Comparison of ENCODE assay signal across 13 cellular contexts in genomic region chr5:133316346-133317343, GRCh38.
A peak's percentile ranks its signal among the peaks of the same experiment; 100 is the strongest.
DNase-seq lines count a peak whose midpoint lies in the region; ATAC-seq, FAIRE-seq and TF ChIP-seq lines count a peak whose summit lies in the region.
"Had no signal": no experiment of that assay in that cellular context is flagged by ENCODE, and none has a peak within 500 bp of the region (broad histone marks: within the 10 kb centered on the region; RNA-seq: fewer than 3 reads in every experiment).

No MANE protein-coding gene starts in this region.

- H3K79me2 ChIP-seq in GM12878 (ENCODE audit: control insufficient read depth, insufficient read depth, low read length) (no peaks in the 10 kb centered on the region), GM23248 (ENCODE audit: insufficient read depth) (no peaks in the 10 kb centered on the region)

- H4K20me1 ChIP-seq in GM12878 (ENCODE audit: control insufficient read depth, insufficient read depth) (no peaks in the 10 kb centered on the region), GM23248 (ENCODE audit: insufficient read depth) (no peaks in the 10 kb centered on the region)

- H3K36me3 ChIP-seq in GM12878 (ENCODE audit: control insufficient read depth in 2 of 2, insufficient read depth in 2 of 2, low read length in 1 of 2) (no peaks in the 10 kb centered on the region), mucosa of stomach (ENCODE audit: control insufficient read depth, insufficient read depth, low read length) (no peaks in the 10 kb centered on the region), GM23248 (ENCODE audit: low read depth) (no peaks in the 10 kb centered on the region)

- peak; percentile 8 for DNase-seq in EH (ENCODE audit: low read depth)
- DNase-seq in HuH-7 (ENCODE audit: low spot score): peak; percentile 43
- no peak for DNase-seq in GM12878 (ENCODE audit: low read depth, low spot score)
- no peak for DNase-seq in GM23248
- DNase-seq in activated naive CD4-positive, alpha-beta T cell treated with anti-CD3 and anti-CD28 coated beads, Interleukin-2, amount 50 U/mL, for 16 hours: no peak
- no peak for DNase-seq in NCI-H1417 (lab: John Stamatoyannopoulos, UW)
- DNase-seq: activated CD4-positive, alpha-beta T cell treated with anti-CD3 and anti-CD28 coated beads for 48 hours; amniotic stem cell; mammary epithelial cell; NCI-H1092 treated with DMSO at 0.1 percent for 48 hours; retina had no signal

- no peak for FAIRE-seq in GM12878 (lab: Jason Lieb, UNC)

- peak; percentile 21; the same call in 1 of the 2 replicates for TF ChIP-seq RAD21 in GM12878 (IDR thresholded peaks at IDR 0.05; ENCODE audit: insufficient read depth, low read depth, low read length)

- H3K27me3 ChIP-seq in GM12878 (replicated peaks in 1 of 2; ENCODE audit: control insufficient read depth in 2 of 2, insufficient read depth in 2 of 2, low read length in 1 of 2): no peaks in the 10 kb centered on the region
- no peaks in the 10 kb centered on the region for H3K27me3 ChIP-seq in mucosa of stomach (ENCODE audit: control insufficient read depth, insufficient read depth, low read length)
- H3K27me3 ChIP-seq in GM23248 (replicated peaks; ENCODE audit: insufficient read depth): 0 out of 2 replicates have a peak, but pooled peaks cover 6% of the 10 kb centered on the region

- RAD21 ChIA-PET in GM12878 (lab: Charles Lee; ENCODE audit: unreplicated experiment): interaction anchor here (1.5 to 1.6 kb wide), 2 partner anchors 19 to 202 kb away, joined by 4 to 6 read pairs; no protein-coding TSS in a partner anchor

- in situ Hi-C loops in GM12878 (cut with MboI): no loop called here
- in situ Hi-C loops in GM23248 (cut with MboI): no loop called here

- H3K9me2 ChIP-seq in GM23248 (ENCODE audit: insufficient read depth): no peaks in the 10 kb centered on the region

- no peak for TF ChIP-seq EP300 in GM12878 (IDR thresholded peaks at IDR 0.05; ENCODE audit: borderline replicate concordance in 1 of 2, control insufficient read depth in 1 of 2, low read depth in 2 of 2, low read length in 2 of 2)

- ATAC-seq in GM12878 (no peak), HG03460 (IDR thresholded peaks at IDR 0.05; ENCODE audit: unreplicated experiment) (no peak)

- H3K4me3 ChIP-seq in GM12878 (no peak overlapping the region), mucosa of stomach (ENCODE audit: low read length) (no peak overlapping the region), GM23248 (no peak overlapping the region)

- POLR2A ChIA-PET in GM12878 (lab: Charles Lee): no interaction called here

- H3K27ac ChIP-seq in GM12878 (ENCODE audit: control insufficient read depth, insufficient read depth) (no peak overlapping the region), GM23248 (no peak overlapping the region)

- WGBS in GM12878 (ENCODE audit: insufficient coverage, insufficient replicate concordance, low lambda C conversion rate, missing lambda C conversion rate): 67% methylated on average over 22 of the region's 22 CpGs
- WGBS in GM23248 (ENCODE audit: low coverage in 1 of 2, low lambda C conversion rate in 2 of 2, missing lambda C conversion rate in 2 of 2), 2 experiments: 70 to 73% methylated on average over 22 of the region's 22 CpGs

- H3K4me1 ChIP-seq in GM12878 (ENCODE audit: control insufficient read depth, insufficient read depth, low read length) (peaks cover 8% of the 10 kb centered on the region), mucosa of stomach (ENCODE audit: control insufficient read depth, insufficient read depth, low read length) (peaks cover 19% of the 10 kb centered on the region), GM23248 (ENCODE audit: insufficient read depth) (no peaks in the 10 kb centered on the region)

- H3K9me3 ChIP-seq in GM12878 (replicated peaks; ENCODE audit: control insufficient read depth, insufficient read depth, low read length) (no peaks in the 10 kb centered on the region), mucosa of stomach (ENCODE audit: control insufficient read depth, low read length) (no peaks in the 10 kb centered on the region), GM23248 (ENCODE audit: low read depth) (no peaks in the 10 kb centered on the region)

- no peak for TF ChIP-seq POLR2A in GM12878 (IDR thresholded peaks at IDR 0.05; ENCODE audit: low read depth, low read length)

- no TSS peak for BruUV-seq in GM12878 (replicated peaks; lab: Mats Ljungman, UMichigan)

- H2AFZ ChIP-seq in GM12878 (ENCODE audit: control insufficient read depth, low read depth, low read length) (no peak overlapping the region), GM23248 (no peak overlapping the region)

- CTCF ChIA-PET in GM12878 (lab: Yijun Ruan, JAX): interaction anchor here (0.5 to 2.1 kb wide), 9 partner anchors 10 to 206 kb away, joined by 3 to 7 read pairs (median 4); no protein-coding TSS in a partner anchor

- no peak overlapping the region for H3K4me2 ChIP-seq in GM12878 (ENCODE audit: control insufficient read depth, insufficient read depth)
- no peak overlapping the region for H3K4me2 ChIP-seq in GM23248 (ENCODE audit: unreplicated experiment)

- no peaks in the 10 kb centered on the region for H3F3A ChIP-seq in GM23248 (ENCODE audit: insufficient read depth)

- TF ChIP-seq CTCF in GM12878 (IDR thresholded peaks at IDR 0.05 in 2 of 3, conservative IDR thresholded peaks at IDR 0.05 in 1 of 3; ENCODE audit: control insufficient read depth in 2 of 3, extremely low read depth in 1 of 3, insufficient read depth in 1 of 3, low read depth in 3 of 3, low read length in 3 of 3): peak; percentile 15 to 17 (median 15); a peak in 1 of 6 replicates

- no peak overlapping the region for H3K9ac ChIP-seq in GM12878 (ENCODE audit: control insufficient read depth, insufficient read depth, low read length)
- H3K9ac ChIP-seq in mucosa of stomach (ENCODE audit: low read length): peak overlapping the region; percentile 4
- no peak overlapping the region for H3K9ac ChIP-seq in GM23248

- SMC1A ChIA-PET in GM12878 (lab: Charles Lee; ENCODE audit: uncharacterized antibody, unreplicated experiment): interaction anchor here (0.7 to 1.8 kb wide), 5 partner anchors 9 to 51 kb away, joined by 3 to 4 read pairs (median 3); no protein-coding TSS in a partner anchor

- intact Hi-C loops in GM12878 (cut with micrococcal nuclease; ENCODE audit: unreplicated experiment): no loop called here

TF ChIP-seq in GM12878, 131 proteins besides CTCF, POLR2A, EP300 and RAD21:
- no peak for TF ChIP-seq BHLHE40 (IDR thresholded peaks at IDR 0.05; ENCODE audit: borderline replicate concordance in 1 of 2, low read depth in 2 of 2, low read length in 1 of 2)
- TF ChIP-seq SMC3 (IDR thresholded peaks at IDR 0.05; ENCODE audit: borderline replicate concordance, low read length): peak; percentile 32; the same call in 1 of the 2 replicates
- TF ChIP-seq SPI1 (IDR thresholded peaks at IDR 0.05; ENCODE audit: borderline replicate concordance, insufficient read depth, low read depth, low read length): no peak
- no peak for TF ChIP-seq RUNX3 (IDR thresholded peaks at IDR 0.05; ENCODE audit: low read length)
- TF ChIP-seq ZNF592 (IDR thresholded peaks at IDR 0.05): no peak

Comparison
In these comparisons a context has a peak if more than half of its experiments do, and no peak if none do; other contexts are left out.
1. DNase-seq: peak in EH (single experiment) and HuH-7 (single experiment); none in GM12878 (single experiment), GM23248 (single experiment), activated naive CD4-positive, alpha-beta T cell treated with anti-CD3 and anti-CD28 coated beads, Interleukin-2, amount 50 U/mL, for 16 hours (single experiment) and NCI-H1417 (0 of 3).